ENCODE assay signal across 2 cellular contexts in the genomic region with DNA sequence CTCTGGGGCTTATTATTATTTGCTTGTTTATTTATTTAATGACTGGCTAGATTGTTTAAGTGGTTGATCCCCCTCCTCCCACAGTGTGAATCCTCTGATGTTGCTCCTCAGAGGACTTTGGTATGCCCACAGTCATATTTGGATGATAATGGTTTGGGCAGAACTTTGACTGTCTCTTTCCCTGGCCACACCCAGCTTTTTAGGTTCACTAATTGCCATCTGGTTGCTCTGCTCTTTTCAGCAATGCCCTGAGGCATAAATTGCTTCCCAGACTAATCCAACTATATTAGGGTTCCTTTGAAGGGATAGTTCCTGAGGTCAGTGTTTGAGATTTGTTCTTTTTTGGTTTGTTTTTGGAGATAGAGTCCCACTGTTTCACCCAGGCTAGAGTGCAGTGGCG.
TF ChIP-seq lines count a peak whose summit lies in the region.

No MANE protein-coding gene starts in this region.

TF ChIP-seq in SK-N-SH, 30 proteins besides CTCF, POLR2A, EP300 and RAD21:
- TF ChIP-seq, protein P1, sequence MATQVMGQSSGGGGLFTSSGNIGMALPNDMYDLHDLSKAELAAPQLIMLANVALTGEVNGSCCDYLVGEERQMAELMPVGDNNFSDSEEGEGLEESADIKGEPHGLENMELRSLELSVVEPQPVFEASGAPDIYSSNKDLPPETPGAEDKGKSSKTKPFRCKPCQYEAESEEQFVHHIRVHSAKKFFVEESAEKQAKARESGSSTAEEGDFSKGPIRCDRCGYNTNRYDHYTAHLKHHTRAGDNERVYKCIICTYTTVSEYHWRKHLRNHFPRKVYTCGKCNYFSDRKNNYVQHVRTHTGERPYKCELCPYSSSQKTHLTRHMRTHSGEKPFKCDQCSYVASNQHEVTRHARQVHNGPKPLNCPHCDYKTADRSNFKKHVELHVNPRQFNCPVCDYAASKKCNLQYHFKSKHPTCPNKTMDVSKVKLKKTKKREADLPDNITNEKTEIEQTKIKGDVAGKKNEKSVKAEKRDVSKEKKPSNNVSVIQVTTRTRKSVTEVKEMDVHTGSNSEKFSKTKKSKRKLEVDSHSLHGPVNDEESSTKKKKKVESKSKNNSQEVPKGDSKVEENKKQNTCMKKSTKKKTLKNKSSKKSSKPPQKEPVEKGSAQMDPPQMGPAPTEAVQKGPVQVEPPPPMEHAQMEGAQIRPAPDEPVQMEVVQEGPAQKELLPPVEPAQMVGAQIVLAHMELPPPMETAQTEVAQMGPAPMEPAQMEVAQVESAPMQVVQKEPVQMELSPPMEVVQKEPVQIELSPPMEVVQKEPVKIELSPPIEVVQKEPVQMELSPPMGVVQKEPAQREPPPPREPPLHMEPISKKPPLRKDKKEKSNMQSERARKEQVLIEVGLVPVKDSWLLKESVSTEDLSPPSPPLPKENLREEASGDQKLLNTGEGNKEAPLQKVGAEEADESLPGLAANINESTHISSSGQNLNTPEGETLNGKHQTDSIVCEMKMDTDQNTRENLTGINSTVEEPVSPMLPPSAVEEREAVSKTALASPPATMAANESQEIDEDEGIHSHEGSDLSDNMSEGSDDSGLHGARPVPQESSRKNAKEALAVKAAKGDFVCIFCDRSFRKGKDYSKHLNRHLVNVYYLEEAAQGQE (IDR thresholded peaks at IDR 0.05; ENCODE audit: low read depth, low read length) = no peak
- TF ChIP-seq, protein P2, sequence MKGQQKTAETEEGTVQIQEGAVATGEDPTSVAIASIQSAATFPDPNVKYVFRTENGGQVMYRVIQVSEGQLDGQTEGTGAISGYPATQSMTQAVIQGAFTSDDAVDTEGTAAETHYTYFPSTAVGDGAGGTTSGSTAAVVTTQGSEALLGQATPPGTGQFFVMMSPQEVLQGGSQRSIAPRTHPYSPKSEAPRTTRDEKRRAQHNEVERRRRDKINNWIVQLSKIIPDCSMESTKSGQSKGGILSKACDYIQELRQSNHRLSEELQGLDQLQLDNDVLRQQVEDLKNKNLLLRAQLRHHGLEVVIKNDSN (IDR thresholded peaks at IDR 0.05; ENCODE audit: borderline replicate concordance, low read depth) = no peak
- TF ChIP-seq GATA2 (CRISPR knock-in tag; IDR thresholded peaks at IDR 0.05) (no peak), SMC3 (IDR thresholded peaks at IDR 0.05; ENCODE audit: low read depth, low read length) (no peak), TAF1 (IDR thresholded peaks at IDR 0.05; ENCODE audit: borderline replicate concordance, low read depth, low read length) (no peak), CHD2 (IDR thresholded peaks at IDR 0.05; ENCODE audit: low read length, partially characterized antibody) (no peak), POLR2AphosphoS5 (IDR thresholded peaks at IDR 0.05; ENCODE audit: low read depth, low read length) (no peak), FOSL2 (IDR thresholded peaks at IDR 0.05; ENCODE audit: borderline replicate concordance, low read depth) (no peak), TCF12 (IDR thresholded peaks at IDR 0.05) (no peak), RCOR1 (IDR thresholded peaks at IDR 0.05; ENCODE audit: low read length) (no peak), YY1 (IDR thresholded peaks at IDR 0.05; ENCODE audit: low read depth) (no peak), EZH2phosphoT487 (IDR thresholded peaks at IDR 0.05; ENCODE audit: borderline replicate concordance, low read depth) (no peak), NFIC (IDR thresholded peaks at IDR 0.05; ENCODE audit: borderline replicate concordance) (no peak), JUND (IDR thresholded peaks at IDR 0.05) (no peak)
- TF ChIP-seq, protein P3, sequence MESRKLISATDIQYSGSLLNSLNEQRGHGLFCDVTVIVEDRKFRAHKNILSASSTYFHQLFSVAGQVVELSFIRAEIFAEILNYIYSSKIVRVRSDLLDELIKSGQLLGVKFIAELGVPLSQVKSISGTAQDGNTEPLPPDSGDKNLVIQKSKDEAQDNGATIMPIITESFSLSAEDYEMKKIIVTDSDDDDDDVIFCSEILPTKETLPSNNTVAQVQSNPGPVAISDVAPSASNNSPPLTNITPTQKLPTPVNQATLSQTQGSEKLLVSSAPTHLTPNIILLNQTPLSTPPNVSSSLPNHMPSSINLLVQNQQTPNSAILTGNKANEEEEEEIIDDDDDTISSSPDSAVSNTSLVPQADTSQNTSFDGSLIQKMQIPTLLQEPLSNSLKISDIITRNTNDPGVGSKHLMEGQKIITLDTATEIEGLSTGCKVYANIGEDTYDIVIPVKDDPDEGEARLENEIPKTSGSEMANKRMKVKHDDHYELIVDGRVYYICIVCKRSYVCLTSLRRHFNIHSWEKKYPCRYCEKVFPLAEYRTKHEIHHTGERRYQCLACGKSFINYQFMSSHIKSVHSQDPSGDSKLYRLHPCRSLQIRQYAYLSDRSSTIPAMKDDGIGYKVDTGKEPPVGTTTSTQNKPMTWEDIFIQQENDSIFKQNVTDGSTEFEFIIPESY (IDR thresholded peaks at IDR 0.05; ENCODE audit: borderline replicate concordance, low read depth) = no peak

TF ChIP-seq in SK-N-SH treated with all-trans-retinoic acid at 6 μM for 48 hours, 23 proteins besides CTCF, POLR2A, EP300 and RAD21:
- TF ChIP-seq, protein P4, sequence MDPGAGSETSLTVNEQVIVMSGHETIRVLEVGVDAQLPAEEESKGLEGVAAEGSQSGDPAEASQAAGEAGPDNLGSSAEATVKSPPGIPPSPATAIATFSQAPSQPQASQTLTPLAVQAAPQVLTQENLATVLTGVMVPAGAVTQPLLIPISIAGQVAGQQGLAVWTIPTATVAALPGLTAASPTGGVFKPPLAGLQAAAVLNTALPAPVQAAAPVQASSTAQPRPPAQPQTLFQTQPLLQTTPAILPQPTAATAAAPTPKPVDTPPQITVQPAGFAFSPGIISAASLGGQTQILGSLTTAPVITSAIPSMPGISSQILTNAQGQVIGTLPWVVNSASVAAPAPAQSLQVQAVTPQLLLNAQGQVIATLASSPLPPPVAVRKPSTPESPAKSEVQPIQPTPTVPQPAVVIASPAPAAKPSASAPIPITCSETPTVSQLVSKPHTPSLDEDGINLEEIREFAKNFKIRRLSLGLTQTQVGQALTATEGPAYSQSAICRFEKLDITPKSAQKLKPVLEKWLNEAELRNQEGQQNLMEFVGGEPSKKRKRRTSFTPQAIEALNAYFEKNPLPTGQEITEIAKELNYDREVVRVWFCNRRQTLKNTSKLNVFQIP (CRISPR knock-in tag; IDR thresholded peaks at IDR 0.05; ENCODE audit: borderline replicate concordance, low read depth) = no peak
- no peak for TF ChIP-seq ZFP3 (CRISPR knock-in tag; IDR thresholded peaks at IDR 0.05)
- no peak for TF ChIP-seq ESRRG (CRISPR knock-in tag; IDR thresholded peaks at IDR 0.05)
- no peak for TF ChIP-seq ISL1 (CRISPR knock-in tag; IDR thresholded peaks at IDR 0.05)
- no peak for TF ChIP-seq ZFP30 (CRISPR knock-in tag; IDR thresholded peaks at IDR 0.05)
- TF ChIP-seq ZNF565 (CRISPR knock-in tag; conservative IDR thresholded peaks at IDR 0.05; ENCODE audit: low read depth) = no peak
- TF ChIP-seq, protein P5, sequence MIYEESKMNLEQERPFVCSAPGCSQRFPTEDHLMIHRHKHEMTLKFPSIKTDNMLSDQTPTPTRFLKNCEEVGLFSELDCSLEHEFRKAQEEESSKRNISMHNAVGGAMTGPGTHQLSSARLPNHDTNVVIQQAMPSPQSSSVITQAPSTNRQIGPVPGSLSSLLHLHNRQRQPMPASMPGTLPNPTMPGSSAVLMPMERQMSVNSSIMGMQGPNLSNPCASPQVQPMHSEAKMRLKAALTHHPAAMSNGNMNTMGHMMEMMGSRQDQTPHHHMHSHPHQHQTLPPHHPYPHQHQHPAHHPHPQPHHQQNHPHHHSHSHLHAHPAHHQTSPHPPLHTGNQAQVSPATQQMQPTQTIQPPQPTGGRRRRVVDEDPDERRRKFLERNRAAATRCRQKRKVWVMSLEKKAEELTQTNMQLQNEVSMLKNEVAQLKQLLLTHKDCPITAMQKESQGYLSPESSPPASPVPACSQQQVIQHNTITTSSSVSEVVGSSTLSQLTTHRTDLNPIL (CRISPR knock-in tag; IDR thresholded peaks at IDR 0.05; ENCODE audit: low read depth) = no peak
- no peak for TF ChIP-seq TCF4 (CRISPR knock-in tag; IDR thresholded peaks at IDR 0.05; ENCODE audit: borderline replicate concordance)
- TF ChIP-seq BACH2 (CRISPR knock-in tag; IDR thresholded peaks at IDR 0.05; ENCODE audit: borderline replicate concordance) = no peak
- no peak for TF ChIP-seq PPARA (CRISPR knock-in tag; IDR thresholded peaks at IDR 0.05; ENCODE audit: borderline replicate concordance)
- TF ChIP-seq, protein P6, sequence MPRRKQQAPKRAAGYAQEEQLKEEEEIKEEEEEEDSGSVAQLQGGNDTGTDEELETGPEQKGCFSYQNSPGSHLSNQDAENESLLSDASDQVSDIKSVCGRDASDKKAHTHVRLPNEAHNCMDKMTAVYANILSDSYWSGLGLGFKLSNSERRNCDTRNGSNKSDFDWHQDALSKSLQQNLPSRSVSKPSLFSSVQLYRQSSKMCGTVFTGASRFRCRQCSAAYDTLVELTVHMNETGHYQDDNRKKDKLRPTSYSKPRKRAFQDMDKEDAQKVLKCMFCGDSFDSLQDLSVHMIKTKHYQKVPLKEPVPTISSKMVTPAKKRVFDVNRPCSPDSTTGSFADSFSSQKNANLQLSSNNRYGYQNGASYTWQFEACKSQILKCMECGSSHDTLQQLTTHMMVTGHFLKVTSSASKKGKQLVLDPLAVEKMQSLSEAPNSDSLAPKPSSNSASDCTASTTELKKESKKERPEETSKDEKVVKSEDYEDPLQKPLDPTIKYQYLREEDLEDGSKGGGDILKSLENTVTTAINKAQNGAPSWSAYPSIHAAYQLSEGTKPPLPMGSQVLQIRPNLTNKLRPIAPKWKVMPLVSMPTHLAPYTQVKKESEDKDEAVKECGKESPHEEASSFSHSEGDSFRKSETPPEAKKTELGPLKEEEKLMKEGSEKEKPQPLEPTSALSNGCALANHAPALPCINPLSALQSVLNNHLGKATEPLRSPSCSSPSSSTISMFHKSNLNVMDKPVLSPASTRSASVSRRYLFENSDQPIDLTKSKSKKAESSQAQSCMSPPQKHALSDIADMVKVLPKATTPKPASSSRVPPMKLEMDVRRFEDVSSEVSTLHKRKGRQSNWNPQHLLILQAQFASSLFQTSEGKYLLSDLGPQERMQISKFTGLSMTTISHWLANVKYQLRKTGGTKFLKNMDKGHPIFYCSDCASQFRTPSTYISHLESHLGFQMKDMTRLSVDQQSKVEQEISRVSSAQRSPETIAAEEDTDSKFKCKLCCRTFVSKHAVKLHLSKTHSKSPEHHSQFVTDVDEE (CRISPR knock-in tag; IDR thresholded peaks at IDR 0.05) = no peak
- no peak for TF ChIP-seq GLIS3 (CRISPR knock-in tag; IDR thresholded peaks at IDR 0.05)
- TF ChIP-seq ZC3H10 (CRISPR knock-in tag; IDR thresholded peaks at IDR 0.05) = no peak
- TF ChIP-seq TOX (CRISPR knock-in tag; IDR thresholded peaks at IDR 0.05; ENCODE audit: borderline replicate concordance) = no peak
- TF ChIP-seq ARNTL (CRISPR knock-in tag; IDR thresholded peaks at IDR 0.05; ENCODE audit: borderline replicate concordance, low read depth) = no peak
- no peak for TF ChIP-seq OSR1 (CRISPR knock-in tag; IDR thresholded peaks at IDR 0.05)
- no peak for TF ChIP-seq SNAI2 (CRISPR knock-in tag; IDR thresholded peaks at IDR 0.05)
- no peak for TF ChIP-seq CSDC2 (CRISPR knock-in tag; IDR thresholded peaks at IDR 0.05)
- TF ChIP-seq, protein P7, sequence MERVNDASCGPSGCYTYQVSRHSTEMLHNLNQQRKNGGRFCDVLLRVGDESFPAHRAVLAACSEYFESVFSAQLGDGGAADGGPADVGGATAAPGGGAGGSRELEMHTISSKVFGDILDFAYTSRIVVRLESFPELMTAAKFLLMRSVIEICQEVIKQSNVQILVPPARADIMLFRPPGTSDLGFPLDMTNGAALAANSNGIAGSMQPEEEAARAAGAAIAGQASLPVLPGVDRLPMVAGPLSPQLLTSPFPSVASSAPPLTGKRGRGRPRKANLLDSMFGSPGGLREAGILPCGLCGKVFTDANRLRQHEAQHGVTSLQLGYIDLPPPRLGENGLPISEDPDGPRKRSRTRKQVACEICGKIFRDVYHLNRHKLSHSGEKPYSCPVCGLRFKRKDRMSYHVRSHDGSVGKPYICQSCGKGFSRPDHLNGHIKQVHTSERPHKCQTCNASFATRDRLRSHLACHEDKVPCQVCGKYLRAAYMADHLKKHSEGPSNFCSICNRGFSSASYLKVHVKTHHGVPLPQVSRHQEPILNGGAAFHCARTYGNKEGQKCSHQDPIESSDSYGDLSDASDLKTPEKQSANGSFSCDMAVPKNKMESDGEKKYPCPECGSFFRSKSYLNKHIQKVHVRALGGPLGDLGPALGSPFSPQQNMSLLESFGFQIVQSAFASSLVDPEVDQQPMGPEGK (CRISPR knock-in tag; IDR thresholded peaks at IDR 0.05; ENCODE audit: borderline replicate concordance) = no peak
- no peak for TF ChIP-seq ZNF8 (CRISPR knock-in tag; IDR thresholded peaks at IDR 0.05)
TF ChIP-seq in SK-N-SH treated with all-trans-retinoic acid at 6 μM for 48 hours: peak in this region for 0.
